In genomic region chr5:53608897-53609296, GRCh38 we compare ENCODE assay signal across 5 cellular contexts. TPM values are rescaled to one million over a fixed set of nuclear protein-coding genes. Genes with fewer than 3 reads are reported as not detected.
DNase-seq lines count a peak whose midpoint lies in the region; ATAC-seq, FAIRE-seq and TF ChIP-seq lines count a peak whose summit lies in the region.
"Not testable (repeated sequence)": the region's sequence is repeated elsewhere in the genome, so short reads cannot be mapped to it uniquely, and the experiment has no call there.

No MANE protein-coding gene starts in this region.

- H3K9me3 Mint-ChIP-seq in CD4-positive, CD25-positive, alpha-beta regulatory T cell; GM23338; activated naive CD4-positive, alpha-beta T cell treated with anti-CD3 and anti-CD28 coated beads for 36 hours: not testable (repeated sequence)

- H3K4me2 ChIP-seq in GM23338: not testable (repeated sequence)

- H3K9me3 ChIP-seq in CD4-positive, CD25-positive, alpha-beta regulatory T cell (ENCODE audit: control insufficient read depth in 2 of 2, low read length in 2 of 2); SK-N-MC (ENCODE audit: low read depth, low read length): not testable (repeated sequence)

- peaks cover 46% of the 10 kb centered on the region for H3K36me3 Mint-ChIP-seq in CD4-positive, CD25-positive, alpha-beta regulatory T cell
- H3K36me3 Mint-ChIP-seq in GM23338 (ENCODE audit: low read depth): peaks cover 40% of the 10 kb centered on the region
- H3K36me3 Mint-ChIP-seq in activated naive CD4-positive, alpha-beta T cell treated with anti-CD3 and anti-CD28 coated beads for 36 hours (ENCODE audit: low read depth): peaks cover 43% of the 10 kb centered on the region

- H3K9ac ChIP-seq in SK-N-MC (ENCODE audit: insufficient read length): not testable (repeated sequence)

- not testable (repeated sequence) for H3K79me2 ChIP-seq in GM23338 (replicated peaks; ENCODE audit: insufficient read depth)

- H3K27me3 Mint-ChIP-seq in CD4-positive, CD25-positive, alpha-beta regulatory T cell; GM23338 (ENCODE audit: insufficient read depth, low read depth, poor library complexity); activated naive CD4-positive, alpha-beta T cell treated with anti-CD3 and anti-CD28 coated beads for 36 hours (ENCODE audit: low read depth): not testable (repeated sequence)

- H3K4me3 ChIP-seq in CD4-positive, CD25-positive, alpha-beta regulatory T cell (ENCODE audit: low read depth, low read length); GM23338; SK-N-MC: not testable (repeated sequence)

- not testable (repeated sequence) for H3K27ac ChIP-seq in CD4-positive, CD25-positive, alpha-beta regulatory T cell (ENCODE audit: insufficient read depth, low read length, poor library complexity, severe bottlenecking); GM23338 (ENCODE audit: low read depth)
- H3K27ac ChIP-seq in SK-N-MC: peak overlapping the region; percentile 88; the same call in 1 of the 2 replicates

- not testable (repeated sequence) for H3F3A ChIP-seq in GM23338 (replicated peaks; ENCODE audit: low read depth)

- FAIRE-seq in H54 (lab: Jason Lieb, UNC): peak; percentile 20

- TF ChIP-seq CTCF in GM23338 (conservative IDR thresholded peaks at IDR 0.05; ENCODE audit: low read depth in 2 of 2): not testable (repeated sequence)

- H3K4me1 ChIP-seq in CD4-positive, CD25-positive, alpha-beta regulatory T cell (ENCODE audit: control insufficient read depth, insufficient read depth, low read length, poor library complexity, severe bottlenecking): not testable (repeated sequence)
- peaks cover 34% of the 10 kb centered on the region for H3K4me1 ChIP-seq in GM23338 (ENCODE audit: insufficient read depth)

- intact Hi-C loops in activated naive CD4-positive, alpha-beta T cell treated with anti-CD3 and anti-CD28 coated beads for 36 hours (cut with micrococcal nuclease): not testable (repeated sequence)

- CTCF ChIA-PET in activated naive CD4-positive, alpha-beta T cell treated with anti-CD3 and anti-CD28 coated beads for 36 hours (lab: Charles Lee): not testable (repeated sequence)

- H3K9me2 ChIP-seq in GM23338 (ENCODE audit: insufficient read depth): not testable (repeated sequence)

- not testable (repeated sequence) for ATAC-seq in CD4-positive, CD25-positive, alpha-beta regulatory T cell (ENCODE audit: low read depth in 2 of 2); GM23338

- peak overlapping the region in 1 of 4 donors; percentile 88 for H3K4me3 Mint-ChIP-seq in CD4-positive, CD25-positive, alpha-beta regulatory T cell
- not testable (repeated sequence) for H3K4me3 Mint-ChIP-seq in GM23338; activated naive CD4-positive, alpha-beta T cell treated with anti-CD3 and anti-CD28 coated beads for 36 hours

- H3K4me1 Mint-ChIP-seq in CD4-positive, CD25-positive, alpha-beta regulatory T cell: peaks cover 16 to 36% (median 24%) of the 10 kb centered on the region in 4 donors
- H3K4me1 Mint-ChIP-seq in GM23338: peaks cover 33% of the 10 kb centered on the region
- H3K4me1 Mint-ChIP-seq in activated naive CD4-positive, alpha-beta T cell treated with anti-CD3 and anti-CD28 coated beads for 36 hours (ENCODE audit: low read depth): peaks cover 12% of the 10 kb centered on the region

- not testable (repeated sequence) for H3K36me3 ChIP-seq in CD4-positive, CD25-positive, alpha-beta regulatory T cell (ENCODE audit: control insufficient read depth, insufficient read depth, low read length); GM23338 (ENCODE audit: insufficient read depth); SK-N-MC (ENCODE audit: insufficient read depth, low read length)

- H3K27ac Mint-ChIP-seq in CD4-positive, CD25-positive, alpha-beta regulatory T cell: peak overlapping the region in 2 of 3 donors; percentile 5 to 74
- peak overlapping the region; percentile 24; the same call in 1 of the 2 replicates for H3K27ac Mint-ChIP-seq in GM23338
- H3K27ac Mint-ChIP-seq in activated naive CD4-positive, alpha-beta T cell treated with anti-CD3 and anti-CD28 coated beads for 36 hours: peak overlapping the region; percentile 37

- DNase-seq in CD4-positive, CD25-positive, alpha-beta regulatory T cell; GM23338 (ENCODE audit: low spot score); H54 (ENCODE audit: insufficient read length, low spot score); SK-N-MC (ENCODE audit: low read depth, low spot score); activated naive CD4-positive, alpha-beta T cell treated with anti-CD3 and anti-CD28 coated beads for 36 hours: not testable (repeated sequence)

- not testable (repeated sequence) for H4K20me1 ChIP-seq in GM23338 (replicated peaks; ENCODE audit: insufficient read depth)

- not testable (repeated sequence) for TF ChIP-seq POLR2A in H54 (IDR thresholded peaks at IDR 0.05; ENCODE audit: low read depth, low read length)

- H3K27me3 ChIP-seq in CD4-positive, CD25-positive, alpha-beta regulatory T cell (ENCODE audit: control insufficient read depth, insufficient read depth, low read length); GM23338 (ENCODE audit: insufficient read depth): not testable (repeated sequence)

- H2AFZ ChIP-seq in GM23338: not testable (repeated sequence)

RNA-seq across cellular contexts. Expression of gene NDUFS4, which starts 48.5 kb away (rescaled TPM):
- total RNA-seq in CD4-positive, CD25-positive, alpha-beta regulatory T cell: 24.5 TPM
- 100 to 1,000 TPM in 2 of 4 donors, 10 to 100 TPM in 2; 93.0 to 118 (median 102) TPM for polyA plus RNA-seq in CD4-positive, CD25-positive, alpha-beta regulatory T cell
- total RNA-seq in GM23338 (2014; rRNA removed; shearing (Covaris generic)): 65.6 and 73.9 TPM in 2 replicates
- polyA plus RNA-seq in GM23338 (2016; fragmentation: Nextera tagmentation; extraction: Ambion mirVana): 131 and 151 TPM in 2 replicates
- total RNA-seq in activated naive CD4-positive, alpha-beta T cell treated with anti-CD3 and anti-CD28 coated beads for 36 hours: 10 to 100 TPM; 81.4 to 84.1 TPM
